11 cellular contexts compared by ENCODE assay signal in genomic region chrX:39821709-39822095, GRCh38.
DNase-seq lines count a peak whose midpoint lies in the region; ATAC-seq, FAIRE-seq and TF ChIP-seq lines count a peak whose summit lies in the region.
"Had no signal": no experiment of that assay in that cellular context is flagged by ENCODE, and none has a peak within 500 bp of the region (broad histone marks: within the 10 kb centered on the region; RNA-seq: fewer than 3 reads in every experiment).

No MANE protein-coding gene starts in this region.

- peak overlapping the region; percentile 49 for H3K4me3 Mint-ChIP-seq in progenitor cell of endocrine pancreas (ENCODE audit: low read depth)

- H3K56ac ChIP-seq in H1 (replicated peaks; ENCODE audit: insufficient read length, low read depth, low read length) = no peak overlapping the region

- H3K27me3 Mint-ChIP-seq in progenitor cell of endocrine pancreas = peaks cover 40% of the 10 kb centered on the region

- peak overlapping the region; percentile 61 for H4K5ac ChIP-seq in H1 (ENCODE audit: insufficient read length, low read depth, low read length)

- TF ChIP-seq EP300 in H1 (IDR thresholded peaks at IDR 0.05; ENCODE audit: borderline replicate concordance in 1 of 2, low read depth in 2 of 2, low read length in 2 of 2) = no peak

- H4K8ac ChIP-seq in H1 (ENCODE audit: extremely low read depth, insufficient read depth, low read length) = peak overlapping the region; percentile 76

- H3K18ac ChIP-seq in H1 (ENCODE audit: extremely low read depth, low read length) = peak overlapping the region; percentile 19; the same call in 1 of the 2 replicates

- peaks cover 19% of the 10 kb centered on the region for H3K4me1 Mint-ChIP-seq in progenitor cell of endocrine pancreas (ENCODE audit: low read depth)

- no peak overlapping the region for H3K27ac Mint-ChIP-seq in progenitor cell of endocrine pancreas
- H3K27ac Mint-ChIP-seq: activated naive CD4-positive, alpha-beta T cell treated with anti-CD3 and anti-CD28 coated beads, Interleukin-2, amount 50 U/mL, for 72 hours had no signal

- H3K36me3 ChIP-seq in BLaER1 (no peaks in the 10 kb centered on the region), HUES6 (ENCODE audit: control insufficient read depth, insufficient read depth, low read length) (no peaks in the 10 kb centered on the region), H1 (ENCODE audit: control insufficient read depth in 2 of 4, insufficient read depth in 4 of 4, low read length in 3 of 4) (no peaks in the 10 kb centered on the region)

- DNase-seq in H1 (ENCODE audit: low read depth in 1 of 2, low spot score in 2 of 2) (no peak), progenitor cell of endocrine pancreas (ENCODE audit: low spot score, unreplicated experiment) (no peak), epidermal melanocyte (ENCODE audit: insufficient read length, low spot score) (no peak), H54 (ENCODE audit: insufficient read length, low spot score) (no peak)
- DNase-seq: DMS153 had no signal

- no peak overlapping the region for H3K27ac ChIP-seq in BLaER1
- peak overlapping the region; percentile 41; the same call in 1 of the 2 replicates for H3K27ac ChIP-seq in HUES6 (ENCODE audit: low read depth, low read length)
- no peak overlapping the region for H3K27ac ChIP-seq in H1 (ENCODE audit: low read depth, low read length)
- H3K27ac ChIP-seq: epithelial cell of prostate had no signal

- no peak overlapping the region for H2BK120ac ChIP-seq in H1 (replicated peaks; ENCODE audit: low read depth, low read length)

- no peak overlapping the region for H2AFZ ChIP-seq in H1 (ENCODE audit: low read length)

- no peaks in the 10 kb centered on the region for H3K36me3 Mint-ChIP-seq in progenitor cell of endocrine pancreas (ENCODE audit: insufficient read depth)

- H3K14ac ChIP-seq in H1 (ENCODE audit: insufficient read length) = no peak overlapping the region

- POLR2A ChIA-PET in H1 (lab: Charles Lee; ENCODE audit: partially characterized antibody) = interaction anchor here (1.3 kb wide), 1 partner anchor 347 kb away, joined by 3 read pairs; no protein-coding TSS in a partner anchor

- H4K91ac ChIP-seq in H1 (replicated peaks; ENCODE audit: insufficient read length, low read length) = peak overlapping the region; percentile 73

- FAIRE-seq in H1 (lab: Jason Lieb, UNC) (no peak), H54 (lab: Jason Lieb, UNC) (no peak)

- H3K4ac ChIP-seq in H1 (replicated peaks; ENCODE audit: insufficient read length, low read depth, low read length) = no peak overlapping the region

- WGBS in H1 (ENCODE audit: extremely low coverage in 1 of 2, insufficient coverage in 1 of 2, insufficient read length in 1 of 2, insufficient replicate concordance in 2 of 2, low coverage in 1 of 2, low lambda C conversion rate in 2 of 2, missing lambda C conversion rate in 1 of 2), 2 experiments = no CpG with 5 or more reads among the region's 26 CpGs

- TF ChIP-seq RAD21 in H1 (IDR thresholded peaks at IDR 0.05 in 1 of 2, conservative IDR thresholded peaks at IDR 0.05 in 1 of 2; ENCODE audit: low read depth in 2 of 2, low read length in 2 of 2) = no peak

- no peak overlapping the region for H3K23ac ChIP-seq in H1 (ENCODE audit: insufficient read length)

- CTCF ChIA-PET in H1 (lab: Charles Lee; ENCODE audit: partially characterized antibody) = no interaction called here

- no peaks in the 10 kb centered on the region for H3K79me1 ChIP-seq in H1 (ENCODE audit: low read depth, low read length)

- no peak for ATAC-seq in GM18870 (IDR thresholded peaks at IDR 0.05; ENCODE audit: unreplicated experiment)
- no peak for ATAC-seq in GM19452 (IDR thresholded peaks at IDR 0.05; ENCODE audit: unreplicated experiment)

- H3K9me3 Mint-ChIP-seq in progenitor cell of endocrine pancreas (ENCODE audit: low read depth) = no peaks in the 10 kb centered on the region
- H3K9me3 Mint-ChIP-seq: activated naive CD4-positive, alpha-beta T cell treated with anti-CD3 and anti-CD28 coated beads, Interleukin-2, amount 50 U/mL, for 72 hours had no signal

- H2BK12ac ChIP-seq in H1 (ENCODE audit: low read depth, low read length) = no peak overlapping the region

- no peak for TF ChIP-seq POLR2A in H1 (IDR thresholded peaks at IDR 0.05; ENCODE audit: control extremely low read depth in 1 of 2, low read depth in 2 of 2, low read length in 2 of 2)
- no peak for TF ChIP-seq POLR2A in H54 (IDR thresholded peaks at IDR 0.05; ENCODE audit: low read depth, low read length)

- H3K27me3 ChIP-seq in BLaER1 (peaks cover 47% of the 10 kb centered on the region), HUES6 (ENCODE audit: control insufficient read depth, insufficient read depth, low read length) (no peaks in the 10 kb centered on the region), H1 (replicated peaks in 1 of 4; ENCODE audit: control insufficient read depth in 3 of 4, extremely low read depth in 1 of 4, insufficient read depth in 3 of 4, low read length in 3 of 4) (peaks cover 0 to 5% (median 3%) of the 10 kb centered on the region in 4 experiments; a peak in 2 of 7 replicates)

- no peak overlapping the region for H2BK20ac ChIP-seq in H1 (ENCODE audit: low read length)

- H3K4me3 ChIP-seq in BLaER1 (peak overlapping the region; percentile 59), HUES6 (ENCODE audit: low read depth, low read length) (peak overlapping the region; percentile 45), H1 (ENCODE audit: extremely low read depth in 1 of 4, insufficient read depth in 2 of 4, low read depth in 3 of 4, low read length in 4 of 4) (peak overlapping the region in 3 of 4 experiments; percentile 17 to 60 (median 23); a peak in 5 of 8 replicates)

- H2BK15ac ChIP-seq in H1 (ENCODE audit: low read length) = no peak overlapping the region

- H2AK5ac ChIP-seq in H1 (ENCODE audit: low read depth, low read length) = no peak overlapping the region

- H3K4me1 ChIP-seq in BLaER1 (peaks cover 47% of the 10 kb centered on the region), HUES6 (ENCODE audit: control insufficient read depth, insufficient read depth, low read length) (peaks cover 41% of the 10 kb centered on the region), H1 (replicated peaks in 1 of 4; ENCODE audit: control insufficient read depth in 3 of 4, insufficient read depth in 4 of 4, low read length in 3 of 4) (peaks cover 6 to 32% (median 17%) of the 10 kb centered on the region in 4 experiments)

- no peaks in the 10 kb centered on the region for H3K9me3 ChIP-seq in BLaER1
- H3K9me3 ChIP-seq in HUES6 (ENCODE audit: control insufficient read depth, insufficient read depth, low read depth, low read length) = peaks cover 20% of the 10 kb centered on the region; the same call in 1 of the 2 replicates
- no peaks in the 10 kb centered on the region for H3K9me3 ChIP-seq in H1 (ENCODE audit: insufficient read depth in 2 of 2, low read depth in 1 of 2, low read length in 1 of 2)

- no peak overlapping the region for H3K9ac ChIP-seq in BLaER1
- peak overlapping the region; percentile 77 for H3K9ac ChIP-seq in HUES6 (ENCODE audit: low read length)
- no peak overlapping the region for H3K9ac ChIP-seq in H1 (replicated peaks in 1 of 4; ENCODE audit: extremely low read depth in 1 of 4, low read depth in 3 of 4, low read length in 3 of 4)

- H3K79me2 ChIP-seq in H1 (ENCODE audit: control insufficient read depth in 1 of 2, insufficient read depth in 2 of 2, low read length in 2 of 2) = no peaks in the 10 kb centered on the region; a peak in 1 of 4 replicates

- peaks cover 5% of the 10 kb centered on the region; the same call in 1 of the 2 replicates for H3K23me2 ChIP-seq in H1 (ENCODE audit: low read depth, low read length)

- peak overlapping the region; percentile 69 for H3K4me2 ChIP-seq in BLaER1
- peak overlapping the region; percentile 67 to 93 for H3K4me2 ChIP-seq in H1 (ENCODE audit: insufficient read depth in 1 of 2, low read depth in 2 of 2, low read length in 2 of 2)

- H4K20me1 ChIP-seq in BLaER1 (peaks cover 1% of the 10 kb centered on the region; the same call in 1 of the 2 replicates), H1 (replicated peaks in 1 of 2; ENCODE audit: control insufficient read depth in 1 of 2, insufficient read depth in 2 of 2, low read length in 2 of 2) (no peaks in the 10 kb centered on the region)

- peak overlapping the region; percentile 52; the same call in 1 of the 2 replicates for H2BK5ac ChIP-seq in H1 (ENCODE audit: low read depth, low read length)

- TF ChIP-seq CTCF in H1 (IDR thresholded peaks at IDR 0.05; ENCODE audit: control extremely low read depth in 1 of 3, insufficient read depth in 1 of 3, low read depth in 1 of 3, low read length in 3 of 3) (no peak), progenitor cell of endocrine pancreas (IDR thresholded peaks at IDR 0.05; ENCODE audit: unreplicated experiment) (no peak)

TF ChIP-seq in H1, 55 proteins besides CTCF, POLR2A, EP300 and RAD21 (continues in another document):
- no peak for TF ChIP-seq SP1 (IDR thresholded peaks at IDR 0.05; ENCODE audit: low read depth, low read length)
- TF ChIP-seq BRCA1 (IDR thresholded peaks at IDR 0.05; ENCODE audit: low read depth, low read length) = no peak
- TF ChIP-seq SIRT6 (IDR thresholded peaks at IDR 0.05; ENCODE audit: low read length) = no peak
- no peak for TF ChIP-seq KDM5A (IDR thresholded peaks at IDR 0.05; ENCODE audit: low read length)
- no peak for TF ChIP-seq PHF8 (conservative IDR thresholded peaks at IDR 0.05; ENCODE audit: low read depth, low read length)
- TF ChIP-seq NANOG (IDR thresholded peaks at IDR 0.05; ENCODE audit: insufficient read depth, low read depth, low read length, poor library complexity, severe bottlenecking) = no peak
- no peak for TF ChIP-seq ATF3 (IDR thresholded peaks at IDR 0.05; ENCODE audit: insufficient read depth, low read depth, low read length)
- no peak for TF ChIP-seq GTF2F1 (IDR thresholded peaks at IDR 0.05; ENCODE audit: borderline replicate concordance, low read depth, low read length)
- no peak for TF ChIP-seq SIX5 (IDR thresholded peaks at IDR 0.05; ENCODE audit: low read depth, low read length)
- TF ChIP-seq ZNF274 (IDR thresholded peaks at IDR 0.05; ENCODE audit: borderline replicate concordance, extremely low read depth, low read length) = no peak
- TF ChIP-seq ATF2 (IDR thresholded peaks at IDR 0.05; ENCODE audit: low read length) = no peak
